In genomic region chr5:134091626-134092121, GRCh38 we compare ENCODE assay signal across 1 cellular context.
TF ChIP-seq lines count a peak whose summit lies in the region.

No MANE protein-coding gene starts in this region.

TF ChIP-seq in HepG2, 621 proteins besides CTCF, POLR2A, EP300 and RAD21 (continued from another document and continues in another):
- TF ChIP-seq UBTF (CRISPR knock-in tag; IDR thresholded peaks at IDR 0.05) (peak; percentile 44; the same call in 1 of the 2 replicates), XBP1 (CRISPR knock-in tag; IDR thresholded peaks at IDR 0.05) (no peak), ELF1 (CRISPR knock-in tag; IDR thresholded peaks at IDR 0.05) (no peak), SALL1 (CRISPR knock-in tag; IDR thresholded peaks at IDR 0.05) (peak; percentile 22; the same call in 1 of the 2 replicates), ZNF790 (CRISPR knock-in tag; IDR thresholded peaks at IDR 0.05; ENCODE audit: borderline replicate concordance) (no peak), ZFP36L2 (CRISPR knock-in tag; IDR thresholded peaks at IDR 0.05) (no peak), ZNF276 (CRISPR knock-in tag; IDR thresholded peaks at IDR 0.05; ENCODE audit: low read depth) (no peak), ZNF788 (CRISPR knock-in tag; IDR thresholded peaks at IDR 0.05; ENCODE audit: borderline replicate concordance) (0 out of 2 replicates have a peak, but pooled peaks have one; percentile 35), PAX8 (CRISPR knock-in tag; IDR thresholded peaks at IDR 0.05; ENCODE audit: borderline replicate concordance) (no peak), AHR (CRISPR knock-in tag; IDR thresholded peaks at IDR 0.05) (no peak), ZFP37 (CRISPR knock-in tag; IDR thresholded peaks at IDR 0.05; ENCODE audit: borderline replicate concordance) (no peak), REPIN1 (CRISPR knock-in tag; IDR thresholded peaks at IDR 0.05; ENCODE audit: borderline replicate concordance, low read depth) (0 out of 2 replicates have a peak, but pooled peaks have one; percentile 43), ZBTB21 (CRISPR knock-in tag; IDR thresholded peaks at IDR 0.05) (no peak), KAT2B (IDR thresholded peaks at IDR 0.05; ENCODE audit: borderline replicate concordance, low read depth, low read length) (no peak), ZNF205 (CRISPR knock-in tag; IDR thresholded peaks at IDR 0.05) (no peak), ZNF619 (CRISPR knock-in tag; IDR thresholded peaks at IDR 0.05) (0 out of 2 replicates have a peak, but pooled peaks have one; percentile 49), NR2F6 (IDR thresholded peaks at IDR 0.05) (0 out of 2 replicates have a peak, but pooled peaks have one; percentile 17), NR2F6 (CRISPR knock-in tag; IDR thresholded peaks at IDR 0.05) (peak; percentile 28; the same call in 1 of the 2 replicates), FIP1L1 (IDR thresholded peaks at IDR 0.05; ENCODE audit: borderline replicate concordance, insufficient read depth, low read depth, low read length) (no peak), SRSF9 (IDR thresholded peaks at IDR 0.05; ENCODE audit: borderline replicate concordance, insufficient read depth, low read depth, low read length, poor library complexity, severe bottlenecking) (no peak), ZNF839 (CRISPR knock-in tag; IDR thresholded peaks at IDR 0.05; ENCODE audit: borderline replicate concordance) (no peak), HINFP (CRISPR knock-in tag; IDR thresholded peaks at IDR 0.05; ENCODE audit: low read depth) (no peak), ZNF431 (CRISPR knock-in tag; IDR thresholded peaks at IDR 0.05; ENCODE audit: borderline replicate concordance, low read depth) (no peak), ZMYM4 (CRISPR knock-in tag; IDR thresholded peaks at IDR 0.05) (peak; percentile 66), SOX13 (IDR thresholded peaks at IDR 0.05) (no peak), SOX13 (CRISPR knock-in tag; conservative IDR thresholded peaks at IDR 0.05 in 1 of 2, IDR thresholded peaks at IDR 0.05 in 1 of 2) (peak in 1 of 2 experiments; percentile 76; a peak in 2 of 4 replicates), NFRKB (IDR thresholded peaks at IDR 0.05) (no peak), ZNF549 (CRISPR knock-in tag; IDR thresholded peaks at IDR 0.05) (no peak), ZNF672 (CRISPR knock-in tag; IDR thresholded peaks at IDR 0.05) (no peak), ZFP91 (CRISPR knock-in tag; IDR thresholded peaks at IDR 0.05; ENCODE audit: borderline replicate concordance) (peak; percentile 37; the same call in 1 of the 2 replicates), ZNF800 (CRISPR knock-in tag; IDR thresholded peaks at IDR 0.05) (no peak), ZKSCAN5 (CRISPR knock-in tag; IDR thresholded peaks at IDR 0.05) (no peak), MAFK (conservative IDR thresholded peaks at IDR 0.05 in 1 of 2, IDR thresholded peaks at IDR 0.05 in 1 of 2; ENCODE audit: low read length in 2 of 2) (no peak), MZF1 (CRISPR knock-in tag; IDR thresholded peaks at IDR 0.05; ENCODE audit: borderline replicate concordance) (no peak), ZFP36L1 (CRISPR knock-in tag; IDR thresholded peaks at IDR 0.05) (no peak), SNAI1 (CRISPR knock-in tag; IDR thresholded peaks at IDR 0.05; ENCODE audit: borderline replicate concordance) (no peak; the same call in 1 of the 2 replicates), ZNF263 (CRISPR knock-in tag; IDR thresholded peaks at IDR 0.05) (no peak), MIXL1 (CRISPR knock-in tag; IDR thresholded peaks at IDR 0.05) (no peak), CAMTA2 (CRISPR knock-in tag; IDR thresholded peaks at IDR 0.05; ENCODE audit: borderline replicate concordance) (no peak), KDM3A (CRISPR knock-in tag; IDR thresholded peaks at IDR 0.05; ENCODE audit: low read depth) (no peak), HHEX (CRISPR knock-in tag; IDR thresholded peaks at IDR 0.05) (no peak), HNRNPLL (IDR thresholded peaks at IDR 0.05; ENCODE audit: low read depth, low read length, poor library complexity, severe bottlenecking) (no peak), ZNF441 (CRISPR knock-in tag; IDR thresholded peaks at IDR 0.05; ENCODE audit: borderline replicate concordance) (no peak), TARDBP (CRISPR knock-in tag; IDR thresholded peaks at IDR 0.05) (peak; percentile 74), TBP (CRISPR knock-in tag; IDR thresholded peaks at IDR 0.05) (no peak), ZNF10 (CRISPR knock-in tag; IDR thresholded peaks at IDR 0.05; ENCODE audit: borderline replicate concordance, low read depth) (no peak), NCOR1 (IDR thresholded peaks at IDR 0.05; ENCODE audit: borderline replicate concordance, low read length) (0 out of 2 replicates have a peak, but pooled peaks have one; percentile 43)
- TF ChIP-seq, protein P1, sequence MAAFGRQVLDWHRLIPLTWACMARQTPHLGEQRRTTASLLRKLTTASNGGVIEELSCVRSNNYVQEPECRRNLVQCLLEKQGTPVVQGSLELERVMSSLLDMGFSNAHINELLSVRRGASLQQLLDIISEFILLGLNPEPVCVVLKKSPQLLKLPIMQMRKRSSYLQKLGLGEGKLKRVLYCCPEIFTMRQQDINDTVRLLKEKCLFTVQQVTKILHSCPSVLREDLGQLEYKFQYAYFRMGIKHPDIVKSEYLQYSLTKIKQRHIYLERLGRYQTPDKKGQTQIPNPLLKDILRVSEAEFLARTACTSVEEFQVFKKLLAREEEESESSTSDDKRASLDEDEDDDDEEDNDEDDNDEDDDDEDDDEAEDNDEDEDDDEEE (CRISPR knock-in tag; IDR thresholded peaks at IDR 0.05): no peak
- TF ChIP-seq, protein P2, sequence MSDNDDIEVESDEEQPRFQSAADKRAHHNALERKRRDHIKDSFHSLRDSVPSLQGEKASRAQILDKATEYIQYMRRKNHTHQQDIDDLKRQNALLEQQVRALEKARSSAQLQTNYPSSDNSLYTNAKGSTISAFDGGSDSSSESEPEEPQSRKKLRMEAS (IDR thresholded peaks at IDR 0.05): peak; percentile 85
- TF ChIP-seq, protein P3, sequence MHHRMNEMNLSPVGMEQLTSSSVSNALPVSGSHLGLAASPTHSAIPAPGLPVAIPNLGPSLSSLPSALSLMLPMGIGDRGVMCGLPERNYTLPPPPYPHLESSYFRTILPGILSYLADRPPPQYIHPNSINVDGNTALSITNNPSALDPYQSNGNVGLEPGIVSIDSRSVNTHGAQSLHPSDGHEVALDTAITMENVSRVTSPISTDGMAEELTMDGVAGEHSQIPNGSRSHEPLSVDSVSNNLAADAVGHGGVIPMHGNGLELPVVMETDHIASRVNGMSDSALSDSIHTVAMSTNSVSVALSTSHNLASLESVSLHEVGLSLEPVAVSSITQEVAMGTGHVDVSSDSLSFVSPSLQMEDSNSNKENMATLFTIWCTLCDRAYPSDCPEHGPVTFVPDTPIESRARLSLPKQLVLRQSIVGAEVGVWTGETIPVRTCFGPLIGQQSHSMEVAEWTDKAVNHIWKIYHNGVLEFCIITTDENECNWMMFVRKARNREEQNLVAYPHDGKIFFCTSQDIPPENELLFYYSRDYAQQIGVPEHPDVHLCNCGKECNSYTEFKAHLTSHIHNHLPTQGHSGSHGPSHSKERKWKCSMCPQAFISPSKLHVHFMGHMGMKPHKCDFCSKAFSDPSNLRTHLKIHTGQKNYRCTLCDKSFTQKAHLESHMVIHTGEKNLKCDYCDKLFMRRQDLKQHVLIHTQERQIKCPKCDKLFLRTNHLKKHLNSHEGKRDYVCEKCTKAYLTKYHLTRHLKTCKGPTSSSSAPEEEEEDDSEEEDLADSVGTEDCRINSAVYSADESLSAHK (CRISPR knock-in tag; IDR thresholded peaks at IDR 0.05; ENCODE audit: borderline replicate concordance): no peak
- TF ChIP-seq, protein P4, sequence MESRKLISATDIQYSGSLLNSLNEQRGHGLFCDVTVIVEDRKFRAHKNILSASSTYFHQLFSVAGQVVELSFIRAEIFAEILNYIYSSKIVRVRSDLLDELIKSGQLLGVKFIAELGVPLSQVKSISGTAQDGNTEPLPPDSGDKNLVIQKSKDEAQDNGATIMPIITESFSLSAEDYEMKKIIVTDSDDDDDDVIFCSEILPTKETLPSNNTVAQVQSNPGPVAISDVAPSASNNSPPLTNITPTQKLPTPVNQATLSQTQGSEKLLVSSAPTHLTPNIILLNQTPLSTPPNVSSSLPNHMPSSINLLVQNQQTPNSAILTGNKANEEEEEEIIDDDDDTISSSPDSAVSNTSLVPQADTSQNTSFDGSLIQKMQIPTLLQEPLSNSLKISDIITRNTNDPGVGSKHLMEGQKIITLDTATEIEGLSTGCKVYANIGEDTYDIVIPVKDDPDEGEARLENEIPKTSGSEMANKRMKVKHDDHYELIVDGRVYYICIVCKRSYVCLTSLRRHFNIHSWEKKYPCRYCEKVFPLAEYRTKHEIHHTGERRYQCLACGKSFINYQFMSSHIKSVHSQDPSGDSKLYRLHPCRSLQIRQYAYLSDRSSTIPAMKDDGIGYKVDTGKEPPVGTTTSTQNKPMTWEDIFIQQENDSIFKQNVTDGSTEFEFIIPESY (CRISPR knock-in tag; IDR thresholded peaks at IDR 0.05): 0 out of 2 replicates have a peak, but pooled peaks have one; percentile 12
- TF ChIP-seq, protein P5, sequence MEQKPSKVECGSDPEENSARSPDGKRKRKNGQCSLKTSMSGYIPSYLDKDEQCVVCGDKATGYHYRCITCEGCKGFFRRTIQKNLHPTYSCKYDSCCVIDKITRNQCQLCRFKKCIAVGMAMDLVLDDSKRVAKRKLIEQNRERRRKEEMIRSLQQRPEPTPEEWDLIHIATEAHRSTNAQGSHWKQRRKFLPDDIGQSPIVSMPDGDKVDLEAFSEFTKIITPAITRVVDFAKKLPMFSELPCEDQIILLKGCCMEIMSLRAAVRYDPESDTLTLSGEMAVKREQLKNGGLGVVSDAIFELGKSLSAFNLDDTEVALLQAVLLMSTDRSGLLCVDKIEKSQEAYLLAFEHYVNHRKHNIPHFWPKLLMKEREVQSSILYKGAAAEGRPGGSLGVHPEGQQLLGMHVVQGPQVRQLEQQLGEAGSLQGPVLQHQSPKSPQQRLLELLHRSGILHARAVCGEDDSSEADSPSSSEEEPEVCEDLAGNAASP (CRISPR knock-in tag; IDR thresholded peaks at IDR 0.05; ENCODE audit: borderline replicate concordance): peak; percentile 13; the same call in 1 of the 2 replicates
